In genomic region chr1:202084791-202085681, GRCh38 we compare ENCODE assay signal across 1 cellular context.
A peak's percentile ranks its signal among the peaks of the same experiment; 100 is the strongest.
TF ChIP-seq lines count a peak whose summit lies in the region.

No MANE protein-coding gene starts in this region.

TF ChIP-seq in HEK293, 187 proteins besides CTCF, POLR2A, EP300 and RAD21 (continued from another document):
- TF ChIP-seq ZBTB48 (tag by site-specific recombination; IDR thresholded peaks at IDR 0.05) (no peak), ZNF398 (tag by site-specific recombination; IDR thresholded peaks at IDR 0.05) (peak; percentile 88), ZNF449 (tag by site-specific recombination; IDR thresholded peaks at IDR 0.05) (no peak), ZNF302 (tag by site-specific recombination; IDR thresholded peaks at IDR 0.05; ENCODE audit: low read depth) (no peak), SP2 (tag by site-specific recombination; IDR thresholded peaks at IDR 0.05) (peak; percentile 16; the same call in 1 of the 2 replicates), GLI4 (tag by site-specific recombination; IDR thresholded peaks at IDR 0.05) (no peak), ZIC2 (tag by site-specific recombination; IDR thresholded peaks at IDR 0.05) (peak; percentile 8; the same call in 1 of the 2 replicates), SETDB1 (IDR thresholded peaks at IDR 0.05; ENCODE audit: insufficient read length, low read length) (no peak), WT1 (tag by site-specific recombination; IDR thresholded peaks at IDR 0.05) (peak; percentile 96), OVOL3 (tag by site-specific recombination; IDR thresholded peaks at IDR 0.05) (no peak), ZNF140 (tag by site-specific recombination; IDR thresholded peaks at IDR 0.05) (no peak), GLIS2 (tag by site-specific recombination; IDR thresholded peaks at IDR 0.05) (peak; percentile 42; the same call in 1 of the 2 replicates), ZNF394 (tag by site-specific recombination; IDR thresholded peaks at IDR 0.05; ENCODE audit: borderline replicate concordance) (no peak), GLIS1 (tag by site-specific recombination; IDR thresholded peaks at IDR 0.05) (0 out of 2 replicates have a peak, but pooled peaks have one; percentile 35)
TF ChIP-seq in HEK293: peak in this region for 12.
